ENCODE assay signal across 29 cellular contexts in the genomic region with DNA sequence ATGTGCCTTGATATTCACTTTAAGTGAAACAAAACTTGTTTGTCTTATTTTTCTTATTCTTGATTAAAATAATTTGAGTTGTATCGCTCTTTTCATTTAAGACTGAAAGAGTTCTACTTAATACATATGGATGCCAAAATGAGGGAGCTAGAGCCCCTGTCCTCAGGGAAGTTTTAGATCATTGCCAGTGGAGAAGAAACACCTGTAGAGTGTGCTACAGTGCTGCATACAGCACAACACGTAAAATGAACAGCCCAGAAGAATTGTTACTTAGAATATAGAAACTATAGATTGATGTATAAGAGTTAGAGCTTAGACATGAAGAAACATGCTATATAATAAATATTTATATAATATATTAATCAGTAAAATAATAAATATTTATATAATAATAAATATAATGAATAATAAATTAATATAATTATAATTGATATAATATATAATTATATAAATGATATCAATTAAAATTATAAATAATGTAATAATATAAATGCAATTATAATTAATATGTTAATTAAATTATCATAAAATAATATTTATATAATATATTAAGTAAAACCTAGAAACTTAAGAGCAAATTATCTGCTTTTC.
DNase-seq lines count a peak whose midpoint lies in the region; ATAC-seq, FAIRE-seq and TF ChIP-seq lines count a peak whose summit lies in the region.
"Had no signal": no experiment of that assay in that cellular context is flagged by ENCODE, and none has a peak within 500 bp of the region (broad histone marks: within the 10 kb centered on the region; RNA-seq: fewer than 3 reads in every experiment).

No MANE protein-coding gene starts in this region.

- FAIRE-seq in HepG2 (lab: Jason Lieb, UNC), result no peak
- peak; percentile 90 for FAIRE-seq in RCC 7860 (lab: Jason Lieb, UNC)
- FAIRE-seq in small intestine (lab: Jason Lieb, UNC), result peak; percentile 93
- FAIRE-seq: astrocyte had no signal

- POLR2A ChIA-PET in HepG2 (lab: Yijun Ruan, JAX), result no interaction called here

- H3K4me2 ChIP-seq in HepG2 (ENCODE audit: low read depth, low read length) (no peak overlapping the region), smooth muscle cell (no peak overlapping the region)
- H3K4me2 ChIP-seq: hepatocyte had no signal

- TF ChIP-seq EP300 in HepG2 (IDR thresholded peaks at IDR 0.05; ENCODE audit: low read depth in 2 of 2, low read length in 2 of 2) (no peak), HepG2 (CRISPR knock-in tag; IDR thresholded peaks at IDR 0.05; ENCODE audit: borderline replicate concordance) (no peak)

- BruUV-seq in HepG2 (replicated peaks; lab: Mats Ljungman, UMichigan), result no TSS peak

- H3K9me3 ChIP-seq in HepG2 (ENCODE audit: low read length), result no peaks in the 10 kb centered on the region
- H3K9me3 ChIP-seq in right lobe of liver, result no peaks in the 10 kb centered on the region
- H3K9me3 ChIP-seq in small intestine (ENCODE audit: control insufficient read depth, low read depth), result no peaks in the 10 kb centered on the region
- no peaks in the 10 kb centered on the region for H3K9me3 ChIP-seq in smooth muscle cell (replicated peaks; ENCODE audit: low read depth)
- H3K9me3 ChIP-seq: transverse colon had no signal

- intact Hi-C loops in HepG2 (cut with micrococcal nuclease; ENCODE audit: unreplicated experiment) (no loop called here), right lobe of liver (cut with DNase I) (no loop called here), posterior cingulate gyrus (cut with DNase I) (no loop called here)
- intact Hi-C loops in activated CD4-positive, alpha-beta T cell treated with anti-CD3 and anti-CD28 coated beads, Interleukin-2, amount 10 ng/mL, durations not matched to agents 24 days and 14 days (cut with micrococcal nuclease), result no loop called here

- no peaks in the 10 kb centered on the region for H3K4me1 ChIP-seq in HepG2 (ENCODE audit: insufficient read depth, low read length)
- no peaks in the 10 kb centered on the region for H3K4me1 ChIP-seq in right lobe of liver
- H3K4me1 ChIP-seq in small intestine (ENCODE audit: control insufficient read depth in 2 of 2, insufficient read depth in 1 of 2, low read depth in 1 of 2, low read length in 1 of 2), result no peaks in the 10 kb centered on the region
- H3K4me1 ChIP-seq in smooth muscle cell (ENCODE audit: low read depth), result no peaks in the 10 kb centered on the region
- H3K4me1 ChIP-seq: transverse colon had no signal

- TF ChIP-seq CTCF in HepG2 (CRISPR knock-in tag; IDR thresholded peaks at IDR 0.05) (no peak), right lobe of liver (IDR thresholded peaks at IDR 0.05) (no peak), epithelial cell of esophagus (IDR thresholded peaks at IDR 0.05; ENCODE audit: insufficient read depth, low read depth, low read length, missing control alignments) (peak; percentile 26), smooth muscle cell (IDR thresholded peaks at IDR 0.05; ENCODE audit: borderline replicate concordance, insufficient read depth, poor library complexity, severe bottlenecking) (no peak)

- in situ Hi-C loops in HepG2 (cut with HindIII; ENCODE audit: extremely low pct_ligation_motif_present, low pct_unique_long_range_greater_than_20kb), result no loop called here

- H3K4me1 Mint-ChIP-seq in activated CD4-positive, alpha-beta T cell treated with anti-CD3 and anti-CD28 coated beads, Interleukin-2, amount 10 ng/mL, durations not matched to agents 24 days and 14 days, result no peaks in the 10 kb centered on the region
- H3K4me1 Mint-ChIP-seq: activated CD4-positive, alpha-beta memory T cell treated with anti-CD3 and anti-CD28 coated beads, Interleukin-2, amount 10 ng/mL, durations not matched to agents 7 days and 5 days; activated naive CD8-positive, alpha-beta T cell treated with anti-CD3 and anti-CD28 coated beads for 36 hours; CD14-positive monocyte; central memory CD8-positive, alpha-beta T cell had no signal

- H3K4me3 Mint-ChIP-seq in activated CD4-positive, alpha-beta T cell treated with anti-CD3 and anti-CD28 coated beads, Interleukin-2, amount 10 ng/mL, durations not matched to agents 24 days and 14 days, result no peak overlapping the region
- H3K4me3 Mint-ChIP-seq: activated CD4-positive, alpha-beta memory T cell treated with anti-CD3 and anti-CD28 coated beads, Interleukin-2, amount 10 ng/mL, durations not matched to agents 7 days and 5 days; activated naive CD8-positive, alpha-beta T cell treated with anti-CD3 and anti-CD28 coated beads for 36 hours; CD14-positive monocyte; central memory CD8-positive, alpha-beta T cell; HFFc6; IgD-negative memory B cell; naive thymus-derived CD8-positive, alpha-beta T cell had no signal

- no peaks in the 10 kb centered on the region for H3K36me3 ChIP-seq in HepG2 (replicated peaks in 1 of 2; ENCODE audit: control insufficient read depth in 1 of 2, insufficient read depth in 2 of 2, low read length in 2 of 2)
- no peaks in the 10 kb centered on the region for H3K36me3 ChIP-seq in right lobe of liver
- H3K36me3 ChIP-seq in small intestine (ENCODE audit: control insufficient read depth in 2 of 2, insufficient read depth in 2 of 2, low read length in 2 of 2), result no peaks in the 10 kb centered on the region
- no peaks in the 10 kb centered on the region for H3K36me3 ChIP-seq in smooth muscle cell (ENCODE audit: low read depth)
- H3K36me3 ChIP-seq: transverse colon had no signal

- H3K27ac ChIP-seq in HepG2 (ENCODE audit: extremely low read length, insufficient read depth, low read length) (no peak overlapping the region), right lobe of liver (no peak overlapping the region), small intestine (ENCODE audit: low read depth in 1 of 2, low read length in 1 of 2) (no peak overlapping the region), smooth muscle cell (ENCODE audit: low read depth) (no peak overlapping the region)
- H3K27ac ChIP-seq: hepatocyte, RWPE1, transverse colon had no signal

- H4K20me1 ChIP-seq in HepG2 (ENCODE audit: insufficient read depth, low read length), result no peaks in the 10 kb centered on the region
- no peaks in the 10 kb centered on the region for H4K20me1 ChIP-seq in smooth muscle cell (ENCODE audit: low read depth)

- peak; percentile 49; the same call in 2 of the 3 replicates for ATAC-seq in HepG2
- no peak for ATAC-seq in right lobe of liver
- ATAC-seq: esophagus mucosa; naive thymus-derived CD8-positive, alpha-beta T cell had no signal

- H3K9me3 Mint-ChIP-seq in activated CD4-positive, alpha-beta T cell treated with anti-CD3 and anti-CD28 coated beads, Interleukin-2, amount 10 ng/mL, durations not matched to agents 24 days and 14 days, result peaks cover 4% of the 10 kb centered on the region
- H3K9me3 Mint-ChIP-seq: CD14-positive monocyte; central memory CD8-positive, alpha-beta T cell; HFFc6 had no signal

- TF ChIP-seq POLR2A in HepG2 (IDR thresholded peaks at IDR 0.05; ENCODE audit: insufficient read depth in 1 of 2, low read depth in 2 of 2, low read length in 2 of 2), result no peak
- TF ChIP-seq POLR2A in right lobe of liver (IDR thresholded peaks at IDR 0.05), result no peak

- H3K27ac Mint-ChIP-seq in activated CD4-positive, alpha-beta T cell treated with anti-CD3 and anti-CD28 coated beads, Interleukin-2, amount 10 ng/mL, durations not matched to agents 24 days and 14 days, result no peak overlapping the region
- H3K27ac Mint-ChIP-seq: activated CD4-positive, alpha-beta memory T cell treated with anti-CD3 and anti-CD28 coated beads, Interleukin-2, amount 10 ng/mL, durations not matched to agents 7 days and 5 days; activated naive CD8-positive, alpha-beta T cell treated with anti-CD3 and anti-CD28 coated beads for 36 hours; CD14-positive monocyte; HFFc6; IgD-negative memory B cell had no signal

- no peaks in the 10 kb centered on the region for H3K27me3 ChIP-seq in HepG2 (ENCODE audit: control insufficient read depth in 1 of 2, insufficient read depth in 2 of 2, low read length in 2 of 2)
- no peaks in the 10 kb centered on the region for H3K27me3 ChIP-seq in right lobe of liver
- H3K27me3 ChIP-seq in small intestine (ENCODE audit: control insufficient read depth in 2 of 2, insufficient read depth in 2 of 2, low read length in 2 of 2), result no peaks in the 10 kb centered on the region
- H3K27me3 ChIP-seq in smooth muscle cell (ENCODE audit: low read depth), result no peaks in the 10 kb centered on the region
- H3K27me3 ChIP-seq: hepatocyte, transverse colon had no signal

- no peaks in the 10 kb centered on the region for H3K36me3 Mint-ChIP-seq in activated CD4-positive, alpha-beta T cell treated with anti-CD3 and anti-CD28 coated beads, Interleukin-2, amount 10 ng/mL, durations not matched to agents 24 days and 14 days (ENCODE audit: low read depth)
- H3K36me3 Mint-ChIP-seq: activated naive CD8-positive, alpha-beta T cell treated with anti-CD3 and anti-CD28 coated beads for 36 hours; CD14-positive monocyte; IgD-negative memory B cell; naive thymus-derived CD8-positive, alpha-beta T cell had no signal

- no peak overlapping the region for H3K4me3 ChIP-seq in HepG2 (replicated peaks in 1 of 3; ENCODE audit: insufficient read depth in 1 of 3, low read depth in 2 of 3, low read length in 3 of 3)
- H3K4me3 ChIP-seq in right lobe of liver, result no peak overlapping the region
- no peak overlapping the region for H3K4me3 ChIP-seq in epithelial cell of esophagus (ENCODE audit: low read length)
- H3K4me3 ChIP-seq in small intestine (ENCODE audit: low read depth in 1 of 2, low read length in 2 of 2), result no peak overlapping the region
- H3K4me3 ChIP-seq in smooth muscle cell, result no peak overlapping the region
- H3K4me3 ChIP-seq: hepatocyte, transverse colon had no signal

- CTCF ChIA-PET in HepG2 (lab: Yijun Ruan, JAX; ENCODE audit: low intra/inter-chr PET ratio, low total read pairs), result no interaction called here

- H2AFZ ChIP-seq in HepG2 (ENCODE audit: low read length) (no peak overlapping the region), smooth muscle cell (ENCODE audit: low read depth) (no peak overlapping the region)
- H2AFZ ChIP-seq: hepatocyte had no signal

- no peaks in the 10 kb centered on the region for H3F3A ChIP-seq in smooth muscle cell (ENCODE audit: low read depth)

- no peaks in the 10 kb centered on the region for H3K79me2 ChIP-seq in HepG2 (ENCODE audit: insufficient read depth, low read length)
- H3K79me2 ChIP-seq in smooth muscle cell (ENCODE audit: low read depth), result no peaks in the 10 kb centered on the region
- H3K79me2 ChIP-seq: hepatocyte had no signal

- no peak overlapping the region for H3K9ac ChIP-seq in HepG2 (ENCODE audit: insufficient read depth, low read depth, low read length)
- H3K9ac ChIP-seq in smooth muscle cell (ENCODE audit: low read depth), result no peak overlapping the region

- DNase-seq in HepG2 (ENCODE audit: low spot score), result no peak
- no peak for DNase-seq in right lobe of liver
- no peak for DNase-seq in RCC 7860 (ENCODE audit: low spot score)
- no peak for DNase-seq in epithelial cell of esophagus (ENCODE audit: low read depth)
- no peak for DNase-seq in small intestine
- no peak for DNase-seq in activated CD4-positive, alpha-beta T cell treated with anti-CD3 and anti-CD28 coated beads, Interleukin-2, amount 10 ng/mL, durations not matched to agents 24 days and 14 days
- DNase-seq in posterior cingulate gyrus, result no peak
- no peak for DNase-seq in smooth muscle cell (lab: John Stamatoyannopoulos, UW; ENCODE audit: unreplicated experiment)
- DNase-seq: activated CD4-positive, alpha-beta memory T cell treated with anti-CD3 and anti-CD28 coated beads, Interleukin-2, amount 10 ng/mL, durations not matched to agents 7 days and 5 days; activated CD4-positive, CD25-positive, alpha-beta regulatory T cell; activated effector memory CD4-positive, alpha-beta T cell treated with Interleukin-2 at 50 U/mL for 16 hours; activated naive CD8-positive, alpha-beta T cell treated with anti-CD3 and anti-CD28 coated beads for 36 hours; EL; foreskin melanocyte; HFFc6; midbrain; naive thymus-derived CD8-positive, alpha-beta T cell; NCI-H1417 treated with DMSO at 0.1 percent for 48 hours; NCI-H2081 treated with DMSO at 0.1 percent for 48 hours; NCI-H510A treated with DMSO at 0.1 percent for 48 hours; stimulated activated CD8-positive, alpha-beta memory T cell treated with anti-CD3 and anti-CD28 coated beads, Interleukin-4, amount 100 ng/mL, for 48 hours; transverse colon had no signal

- no peak for TF ChIP-seq RAD21 in HepG2 (CRISPR knock-in tag; IDR thresholded peaks at IDR 0.05)

- no peaks in the 10 kb centered on the region for H3K27me3 Mint-ChIP-seq in activated CD4-positive, alpha-beta T cell treated with anti-CD3 and anti-CD28 coated beads, Interleukin-2, amount 10 ng/mL, durations not matched to agents 24 days and 14 days
- H3K27me3 Mint-ChIP-seq: activated CD4-positive, alpha-beta memory T cell treated with anti-CD3 and anti-CD28 coated beads, Interleukin-2, amount 10 ng/mL, durations not matched to agents 7 days and 5 days; activated naive CD8-positive, alpha-beta T cell treated with anti-CD3 and anti-CD28 coated beads for 36 hours; central memory CD8-positive, alpha-beta T cell; IgD-negative memory B cell; naive thymus-derived CD8-positive, alpha-beta T cell had no signal

- WGBS in HepG2 (ENCODE audit: low lambda C conversion rate), result 42% methylated on average over 2 of the region's 2 CpGs
- 55% methylated on average over 2 of the region's 2 CpGs for WGBS in right lobe of liver (ENCODE audit: insufficient coverage, low coverage, low lambda C conversion rate, missing lambda C conversion rate)
- 71 to 78% (median 72%) methylated on average over 2 of the region's 2 CpGs for WGBS in small intestine, 3 donors
- WGBS in smooth muscle cell (ENCODE audit: low lambda C conversion rate), result 95% methylated on average over 2 of the region's 2 CpGs
